Comparison of ENCODE assay signal across 1 cellular context in genomic region chr17:7192271-7192937, GRCh38.
TF ChIP-seq lines count a peak whose summit lies in the region.

No MANE protein-coding gene starts in this region.

TF ChIP-seq in GM23338, 12 proteins besides CTCF, POLR2A, EP300 and RAD21 (continued from another document):
- TF ChIP-seq REST (IDR thresholded peaks at IDR 0.05; ENCODE audit: unreplicated experiment) (no peak), POLR2AphosphoS5 (IDR thresholded peaks at IDR 0.05; ENCODE audit: low read depth) (no peak), EZH2 (IDR thresholded peaks at IDR 0.05; ENCODE audit: low read depth, unreplicated experiment) (no peak), ZNF462 (CRISPR knock-in tag; IDR thresholded peaks at IDR 0.05) (no peak), NANOG (IDR thresholded peaks at IDR 0.05; ENCODE audit: borderline replicate concordance) (no peak), ZNF114 (CRISPR knock-in tag; IDR thresholded peaks at IDR 0.05) (no peak), JUNB (IDR thresholded peaks at IDR 0.05; ENCODE audit: unreplicated experiment) (no peak), STAT1 (IDR thresholded peaks at IDR 0.05; ENCODE audit: unreplicated experiment) (no peak), ZNF331 (CRISPR knock-in tag; IDR thresholded peaks at IDR 0.05; ENCODE audit: low read depth) (no peak)
